14 cellular contexts compared by ENCODE assay signal in genomic region chr22:44709881-44710400, GRCh38. TPM values are rescaled to one million over a fixed set of nuclear protein-coding genes. Genes with fewer than 3 reads are reported as not detected.
DNase-seq lines count a peak whose midpoint lies in the region; ATAC-seq, FAIRE-seq and TF ChIP-seq lines count a peak whose summit lies in the region.
"Had no signal": no experiment of that assay in that cellular context is flagged by ENCODE, and none has a peak within 500 bp of the region (broad histone marks: within the 10 kb centered on the region; RNA-seq: fewer than 3 reads in every experiment).

No MANE protein-coding gene starts in this region.

- in situ Hi-C loops in GM23248 (cut with MboI), result no loop called here

- TF ChIP-seq POLR2A in adrenal gland (IDR thresholded peaks at IDR 0.05), result no peak

- peaks cover 88 to 100% (median 100%) of the 10 kb centered on the region in 10 experiments for H3K4me1 ChIP-seq in BLaER1 treated with 17β-estradiol and CSF1 and Interleukin-3, amounts not matched to agents 10 nM and 100 nM
- peaks cover 8% of the 10 kb centered on the region for H3K4me1 ChIP-seq in OCI-LY7 (ENCODE audit: insufficient read depth, low read length, poor library complexity, severe bottlenecking)
- peaks cover 16% of the 10 kb centered on the region for H3K4me1 ChIP-seq in colonic mucosa
- peaks cover 13 to 24% of the 10 kb centered on the region in 2 donors for H3K4me1 ChIP-seq in small intestine (ENCODE audit: control insufficient read depth in 2 of 2, insufficient read depth in 1 of 2, low read depth in 1 of 2, low read length in 1 of 2)
- no peaks in the 10 kb centered on the region for H3K4me1 ChIP-seq in adrenal gland (replicated peaks in 1 of 2)
- peaks cover 0 to 3% of the 10 kb centered on the region in 2 experiments; a peak in 1 of 4 replicates for H3K4me1 ChIP-seq in SK-N-SH (ENCODE audit: control insufficient read depth in 1 of 2, insufficient read depth in 2 of 2, low read depth in 1 of 2, low read length in 1 of 2)
- H3K4me1 ChIP-seq in GM23248 (ENCODE audit: insufficient read depth), result peaks cover 10% of the 10 kb centered on the region
- H3K4me1 ChIP-seq: tibial artery had no signal

- no peaks in the 10 kb centered on the region for H3K9me3 ChIP-seq in BLaER1 treated with 17β-estradiol and CSF1 and Interleukin-3, amounts not matched to agents 10 nM and 100 nM (replicated peaks in 1 of 11)
- no peaks in the 10 kb centered on the region for H3K9me3 ChIP-seq in OCI-LY7 (ENCODE audit: low read length)
- H3K9me3 ChIP-seq in colonic mucosa, result no peaks in the 10 kb centered on the region
- H3K9me3 ChIP-seq in small intestine (ENCODE audit: control insufficient read depth, low read depth), result no peaks in the 10 kb centered on the region
- no peaks in the 10 kb centered on the region for H3K9me3 ChIP-seq in adrenal gland (replicated peaks in 1 of 3)
- no peaks in the 10 kb centered on the region for H3K9me3 ChIP-seq in SK-N-SH
- no peaks in the 10 kb centered on the region for H3K9me3 ChIP-seq in GM23248 (ENCODE audit: low read depth)
- H3K9me3 ChIP-seq: tibial artery had no signal

- POLR2A ChIA-PET in OCI-LY7 (lab: Charles Lee), result no interaction called here
- POLR2A ChIA-PET in SK-N-SH (lab: Yijun Ruan, JAX), result no interaction called here

- 48 to 70% (median 53%) methylated on average over 11 to 12 of the region's 12 CpGs for WGBS in small intestine, 3 donors
- 79 to 91% (median 87%) methylated on average over 4 to 12 of the region's 12 CpGs for WGBS in adrenal gland, 4 donors
- 93% methylated on average over 7 of the region's 12 CpGs for WGBS in SK-N-SH (ENCODE audit: low lambda C conversion rate)
- WGBS in GM23248 (ENCODE audit: low coverage in 1 of 2, low lambda C conversion rate in 2 of 2, missing lambda C conversion rate in 2 of 2), 2 experiments, result 87 to 88% methylated on average over 11 to 12 of the region's 12 CpGs

- no peaks in the 10 kb centered on the region for H3K27me3 ChIP-seq in BLaER1 treated with 17β-estradiol and CSF1 and Interleukin-3, amounts not matched to agents 10 nM and 100 nM
- H3K27me3 ChIP-seq in colonic mucosa (no peaks in the 10 kb centered on the region), small intestine (ENCODE audit: control insufficient read depth in 2 of 2, insufficient read depth in 2 of 2, low read length in 2 of 2) (no peaks in the 10 kb centered on the region), adrenal gland (no peaks in the 10 kb centered on the region), SK-N-SH (ENCODE audit: insufficient read depth) (no peaks in the 10 kb centered on the region), GM23248 (replicated peaks; ENCODE audit: insufficient read depth) (no peaks in the 10 kb centered on the region)

- H3K9ac ChIP-seq in BLaER1 treated with 17β-estradiol and CSF1 and Interleukin-3, amounts not matched to agents 10 nM and 100 nM, result peak overlapping the region; percentile 43 to 75 (median 65); a peak in 20 of 22 replicates
- H3K9ac ChIP-seq in colonic mucosa (ENCODE audit: low read depth in 2 of 2, low read length in 2 of 2) (peak overlapping the region; percentile 49 to 66), SK-N-SH (no peak overlapping the region), GM23248 (no peak overlapping the region)

- H3F3A ChIP-seq in SK-N-SH (replicated peaks; ENCODE audit: insufficient read depth) (no peaks in the 10 kb centered on the region), GM23248 (ENCODE audit: insufficient read depth) (no peaks in the 10 kb centered on the region)

- BruUV-seq in OCI-LY7 (replicated peaks; lab: Mats Ljungman, UMichigan), result no TSS peak

- CTCF ChIA-PET in OCI-LY7 (lab: Charles Lee; ENCODE audit: unreplicated experiment) (no interaction called here), SK-N-SH (lab: Yijun Ruan, JAX) (interaction anchor here (0.7 to 41.0 kb wide), 2 partner anchors 23 to 25 kb away, joined by 3 to 642 read pairs; no protein-coding TSS in a partner anchor)

- no peak for TF ChIP-seq CTCF in OCI-LY7 (conservative IDR thresholded peaks at IDR 0.05; ENCODE audit: low read length)
- TF ChIP-seq CTCF in colonic mucosa (IDR thresholded peaks at IDR 0.05), result no peak
- no peak for TF ChIP-seq CTCF in adrenal gland (IDR thresholded peaks at IDR 0.05)
- TF ChIP-seq CTCF in SK-N-SH (IDR thresholded peaks at IDR 0.05), result no peak

- peak overlapping the region; percentile 81 to 100 (median 93) for H3K4me2 ChIP-seq in BLaER1 treated with 17β-estradiol and CSF1 and Interleukin-3, amounts not matched to agents 10 nM and 100 nM
- peak overlapping the region; percentile 36; the same call in 1 of the 2 replicates for H3K4me2 ChIP-seq in OCI-LY7 (ENCODE audit: low read length)
- no peak overlapping the region for H3K4me2 ChIP-seq in SK-N-SH
- no peak overlapping the region for H3K4me2 ChIP-seq in GM23248 (ENCODE audit: unreplicated experiment)

- peak overlapping the region in 10 of 11 experiments; percentile 36 to 79 (median 71); a peak in 20 of 22 replicates for H3K27ac ChIP-seq in BLaER1 treated with 17β-estradiol and CSF1 and Interleukin-3, amounts not matched to agents 10 nM and 100 nM
- H3K27ac ChIP-seq in OCI-LY7 (ENCODE audit: low read depth, low read length, poor library complexity, severe bottlenecking) (no peak overlapping the region), colonic mucosa (peak overlapping the region; percentile 53), small intestine (ENCODE audit: low read depth in 1 of 2, low read length in 1 of 2) (peak overlapping the region; percentile 77 to 91), adrenal gland (no peak overlapping the region), SK-N-SH (ENCODE audit: low read depth in 2 of 2, low read length in 1 of 2) (no peak overlapping the region), GM23248 (no peak overlapping the region)
- H3K27ac ChIP-seq: tibial artery had no signal

- intact Hi-C loops in OCI-LY7 (cut with micrococcal nuclease; ENCODE audit: unreplicated experiment) (no loop called here), colonic mucosa (cut with DNase I) (no loop called here), adrenal gland (cut with DNase I) (no loop called here)

- FAIRE-seq in small intestine (lab: Jason Lieb, UNC), result no peak

- TF ChIP-seq RAD21 in SK-N-SH (IDR thresholded peaks at IDR 0.05; ENCODE audit: low read length), result no peak

- ATAC-seq in HG02763 (IDR thresholded peaks at IDR 0.05; ENCODE audit: unreplicated experiment), result no peak

- peaks cover 22 to 100% (median 78%) of the 10 kb centered on the region in 11 experiments; a peak in 21 of 22 replicates for H4K20me1 ChIP-seq in BLaER1 treated with 17β-estradiol and CSF1 and Interleukin-3, amounts not matched to agents 10 nM and 100 nM
- H4K20me1 ChIP-seq in OCI-LY7 (ENCODE audit: insufficient read depth, low read length), result no peaks in the 10 kb centered on the region
- no peaks in the 10 kb centered on the region for H4K20me1 ChIP-seq in SK-N-SH (ENCODE audit: insufficient read depth)
- H4K20me1 ChIP-seq in GM23248 (ENCODE audit: insufficient read depth), result no peaks in the 10 kb centered on the region

- peak overlapping the region in 7 of 10 experiments; percentile 21 to 52 (median 38); a peak in 10 of 20 replicates for H3K4me3 ChIP-seq in BLaER1 treated with 17β-estradiol and CSF1 and Interleukin-3, amounts not matched to agents 10 nM and 100 nM
- H3K4me3 ChIP-seq in OCI-LY7 (ENCODE audit: low read depth, low read length, poor library complexity, severe bottlenecking), result no peak overlapping the region
- no peak overlapping the region for H3K4me3 ChIP-seq in colonic mucosa
- H3K4me3 ChIP-seq in small intestine (ENCODE audit: low read depth in 1 of 2, low read length in 2 of 2), result peak overlapping the region in 1 of 2 donors; percentile 12
- no peak overlapping the region for H3K4me3 ChIP-seq in adrenal gland
- no peak overlapping the region for H3K4me3 ChIP-seq in SK-N-SH (ENCODE audit: low read depth in 2 of 2, low read length in 1 of 2)
- no peak overlapping the region for H3K4me3 ChIP-seq in GM23248
- H3K4me3 ChIP-seq: tibial artery had no signal

- H3K9me2 ChIP-seq in OCI-LY7 (ENCODE audit: insufficient read depth, low read length) (no peaks in the 10 kb centered on the region), SK-N-SH (no peaks in the 10 kb centered on the region), GM23248 (ENCODE audit: insufficient read depth) (no peaks in the 10 kb centered on the region)

- H3K36me3 ChIP-seq in BLaER1 treated with 17β-estradiol and CSF1 and Interleukin-3, amounts not matched to agents 10 nM and 100 nM, result peaks cover 0 to 54% (median 5%) of the 10 kb centered on the region in 11 experiments; a peak in 13 of 22 replicates
- H3K36me3 ChIP-seq in OCI-LY7 (ENCODE audit: insufficient read depth, low read length) (no peaks in the 10 kb centered on the region), colonic mucosa (no peaks in the 10 kb centered on the region), small intestine (ENCODE audit: control insufficient read depth in 2 of 2, insufficient read depth in 2 of 2, low read length in 2 of 2) (peaks cover 2 to 3% of the 10 kb centered on the region in 2 donors), adrenal gland (replicated peaks in 1 of 2) (no peaks in the 10 kb centered on the region), SK-N-SH (replicated peaks in 1 of 2; ENCODE audit: control insufficient read depth in 1 of 2, insufficient read depth in 2 of 2, low read length in 1 of 2) (no peaks in the 10 kb centered on the region), GM23248 (ENCODE audit: low read depth) (no peaks in the 10 kb centered on the region)
- H3K36me3 ChIP-seq: tibial artery had no signal

- H2AFZ ChIP-seq in OCI-LY7 (ENCODE audit: low read length) (no peak overlapping the region), SK-N-SH (ENCODE audit: low read depth) (no peak overlapping the region), GM23248 (no peak overlapping the region)

- DNase-seq in OCI-LY7 (ENCODE audit: low spot score), result no peak
- no peak for DNase-seq in colonic mucosa
- no peak for DNase-seq in small intestine
- DNase-seq in adrenal gland, result no peak
- DNase-seq in SK-N-SH, result no peak
- DNase-seq in GM23248, result no peak
- DNase-seq: activated CD4-positive, alpha-beta T cell treated with anti-CD3 and anti-CD28 coated beads for 36 hours; activated naive CD4-positive, alpha-beta T cell; effector CD4-positive, alpha-beta T cell; hippocampal formation; NCI-H748 treated with DMSO at 0.1 percent for 48 hours; tibial artery had no signal

- no peak for TF ChIP-seq EP300 in SK-N-SH (IDR thresholded peaks at IDR 0.05; ENCODE audit: borderline replicate concordance in 1 of 2, low read depth in 1 of 2, low read length in 1 of 2)

- H3K79me2 ChIP-seq in OCI-LY7 (ENCODE audit: insufficient read depth, low read depth, low read length) (no peaks in the 10 kb centered on the region), SK-N-SH (ENCODE audit: insufficient read depth) (no peaks in the 10 kb centered on the region), GM23248 (ENCODE audit: insufficient read depth) (peaks cover 13% of the 10 kb centered on the region; the same call in 1 of the 2 replicates)

RNA-seq across cellular contexts. Expression of gene PRR5, which starts 7.9 kb away (rescaled TPM):
- total RNA-seq in OCI-LY7 (2014; rRNA removed; shearing (Covaris generic)), result 0.19 and 0.44 TPM in 2 replicates
- total RNA-seq in OCI-LY7 (2022) (1.5 and 1.8 TPM in 2 replicates), colonic mucosa (10 to 100 TPM; 21.2 to 45.8 TPM), adrenal gland (10 to 100 TPM in 4 of 8 donors, 1 to 10 TPM in 4; 6.6 to 19.4 (median 10.0) TPM)
- polyA plus RNA-seq in small intestine (10 to 100 TPM; 37.0 to 80.5 (median 73.1) TPM), adrenal gland (10 to 100 TPM in 2 of 3 donors, 1 to 10 TPM in 1; 1.7 to 21.4 (median 19.7) TPM), SK-N-SH (2012; rRNA removed) (1.3 TPM in 2 replicates), GM23248 (2016; fragmentation: Nextera tagmentation; extraction: Ambion mirVana) (18.2 and 18.9 TPM in 2 replicates)
- 0.86 and 1.4 TPM in 2 replicates for polyA plus RNA-seq in SK-N-SH (2012; cell fraction: cytosol; rRNA removed)
- polyA plus RNA-seq in SK-N-SH (2012; cell fraction: nucleus; rRNA removed), result 2.5 and 2.6 TPM in 2 replicates
- total RNA-seq in GM23248 (2014; rRNA removed; shearing (Covaris generic)), result 20.0 and 24.0 TPM in 2 replicates

RNA-seq across cellular contexts. Expression of gene ARHGAP8, which starts 42.4 kb away (rescaled TPM):
- not detected in 2 replicates for total RNA-seq in OCI-LY7 (2014; rRNA removed; shearing (Covaris generic))
- not detected in 2 replicates for total RNA-seq in OCI-LY7 (2022)
- total RNA-seq in colonic mucosa, result 10 to 100 TPM; 38.4 to 69.9 TPM
- polyA plus RNA-seq in small intestine, result 10 to 100 TPM in 1 of 3 donors, 1 to 10 TPM in 2; 1.6 to 11.9 (median 6.8) TPM
- 1 to 10 TPM in 3 of 8 donors, under 1 TPM in 5; 0.12 to 3.6 (median 0.66) TPM for total RNA-seq in adrenal gland
- 1 to 10 TPM in 2 of 3 donors, under 1 TPM in 1; 0.71 to 3.9 (median 3.3) TPM for polyA plus RNA-seq in adrenal gland
- polyA plus RNA-seq in SK-N-SH (2012; rRNA removed), result 0.05 and 0.08 TPM in 2 replicates
- polyA plus RNA-seq in SK-N-SH (2012; cell fraction: cytosol; rRNA removed), result 0.09 TPM in 1 of 2 replicates, not detected in the other
- polyA plus RNA-seq in SK-N-SH (2012; cell fraction: nucleus; rRNA removed), result 0.20 and 0.38 TPM in 2 replicates
- total RNA-seq in GM23248 (2014; rRNA removed; shearing (Covaris generic)), result 0.13 and 0.54 TPM in 2 replicates
- polyA plus RNA-seq in GM23248 (2016; fragmentation: Nextera tagmentation; extraction: Ambion mirVana), result not detected in 2 replicates

Comparison
In these comparisons a context has a peak if more than half of its experiments do, and no peak if none do; other contexts are left out.
1. H3K27ac ChIP-seq: peak in BLaER1 treated with 17β-estradiol and CSF1 and Interleukin-3, amounts not matched to agents 10 nM and 100 nM (10 of 11), colonic mucosa (single experiment) and small intestine (2 of 2); none in OCI-LY7 (single experiment), adrenal gland (0 of 5), SK-N-SH (0 of 2) and GM23248 (single experiment).
2. H3K4me2 ChIP-seq: peak in BLaER1 treated with 17β-estradiol and CSF1 and Interleukin-3, amounts not matched to agents 10 nM and 100 nM (11 of 11) and OCI-LY7 (single experiment); none in SK-N-SH (single experiment) and GM23248 (single experiment).
3. H3K4me3 ChIP-seq: peak in BLaER1 treated with 17β-estradiol and CSF1 and Interleukin-3, amounts not matched to agents 10 nM and 100 nM (7 of 10); none in OCI-LY7 (single experiment), colonic mucosa (single experiment), adrenal gland (0 of 4), SK-N-SH (0 of 2) and GM23248 (single experiment).
4. H3K9ac ChIP-seq: peak in BLaER1 treated with 17β-estradiol and CSF1 and Interleukin-3, amounts not matched to agents 10 nM and 100 nM (11 of 11) and colonic mucosa (2 of 2); none in SK-N-SH (single experiment) and GM23248 (single experiment).
5. RNA of gene ARHGAP8, which starts 42.4 kb away (total RNA-seq): 38.4 to 69.9 TPM in colonic mucosa; 0.12 to 3.6 TPM in adrenal gland, 0.13 to 0.54 TPM in GM23248 and not detected in OCI-LY7; every median in the first group is over 4 times any median in the second.